In the genomic region with DNA sequence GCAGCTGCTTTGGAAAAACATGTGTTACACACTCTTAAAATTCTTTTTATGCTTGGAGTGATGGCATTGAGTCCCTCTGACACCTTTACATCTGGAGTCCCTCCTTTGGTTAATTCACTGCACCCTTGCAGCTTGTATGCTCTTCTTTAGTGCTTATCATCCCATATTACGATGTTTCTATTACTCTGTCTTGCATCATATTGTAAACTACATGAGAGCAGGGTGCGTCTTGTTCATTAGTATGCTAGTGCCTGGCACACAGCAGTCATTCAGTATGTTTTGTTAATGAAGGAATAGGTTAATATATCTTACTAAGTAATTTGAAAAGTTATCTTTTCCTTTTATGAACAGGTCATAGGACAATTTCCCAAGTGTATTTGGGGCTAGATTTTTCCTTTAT, we compare ENCODE assay signal across 26 cellular contexts.
"Had no signal": no experiment of that assay in that cellular context is flagged by ENCODE, and none has a peak within 500 bp of the region (broad histone marks: within the 10 kb centered on the region; RNA-seq: fewer than 3 reads in every experiment).

No MANE protein-coding gene starts in this region.

- DNase-seq: activated B cell treated with CpG ODN at 0.5 μM for 24 hours; activated CD4-positive, alpha-beta T cell treated with anti-CD3 and anti-CD28 coated beads for 36 hours; activated CD4-positive, alpha-beta T cell treated with anti-CD3 and anti-CD28 coated beads, Interleukin-2, amount 50 U/mL, for 4 hours; activated CD8-positive, alpha-beta memory T cell treated with anti-CD3 and anti-CD28 coated beads, Interleukin-2, amount 50 U/mL, for 48 hours; activated effector memory CD4-positive, alpha-beta T cell treated with anti-CD3 and anti-CD28 coated beads, Interleukin-2, amount 50 U/mL, for 16 hours; activated naive CD4-positive, alpha-beta T cell treated with anti-CD3 and anti-CD28 coated beads, Interleukin-2, amount 50 U/mL, for 16 hours; activated T-cell treated with anti-CD3 and anti-CD28 coated beads, Interleukin-2, amount 50 U/mL, for 72 hours; adrenal gland; brain microvascular endothelial cell; caudate nucleus; effector CD4-positive, alpha-beta T cell; glutamatergic neuron; hippocampal formation; kidney glomerular epithelial cell; left ventricle myocardium inferior; naive thymus-derived CD8-positive, alpha-beta T cell; posterior cingulate gyrus; stimulated activated CD4-positive, alpha-beta T cell treated with anti-CD3 and anti-CD28 coated beads, Interleukin-2, amount 100 ng/mL, for 48 hours; stimulated activated CD8-positive, alpha-beta memory T cell treated with anti-CD3 and anti-CD28 coated beads, Interleukin-4, amount 100 ng/mL, for 48 hours; stimulated activated naive B cell treated with anti-CD40 and anti-IgM and Interleukin-4, amounts not matched to agents 10 μg/mL and 1 μg/mL and 100 μg/mL, for 72 hours; T1000; transverse colon had no signal

- H3K4me1 ChIP-seq: ascending aorta, left ventricle myocardium inferior, neural progenitor cell, vagina had no signal

- H3K4me3 ChIP-seq: adrenal gland, ascending aorta, left ventricle myocardium inferior, neural progenitor cell, transverse colon, vagina had no signal

- H3K9me3 ChIP-seq: adrenal gland, ascending aorta, left ventricle myocardium inferior, transverse colon, vagina had no signal

- H3K36me3 ChIP-seq: adrenal gland, ascending aorta, brain microvascular endothelial cell, left ventricle myocardium inferior, neural progenitor cell, transverse colon, vagina had no signal

- H3K27ac ChIP-seq: ascending aorta, brain microvascular endothelial cell, left ventricle myocardium inferior, neural progenitor cell, transverse colon, vagina had no signal

- ATAC-seq: activated CD4-positive, alpha-beta T cell treated with anti-CD3 and anti-CD28 coated beads for 36 hours; activated T-cell treated with anti-CD3 and anti-CD28 coated beads, Interleukin-2, amount 50 U/mL, for 72 hours; naive thymus-derived CD8-positive, alpha-beta T cell; sciatic nerve; stimulated activated naive B cell treated with anti-CD40 and anti-IgM and Interleukin-4, amounts not matched to agents 10 μg/mL and 1 μg/mL and 100 μg/mL, for 72 hours had no signal
